In the genomic region with DNA sequence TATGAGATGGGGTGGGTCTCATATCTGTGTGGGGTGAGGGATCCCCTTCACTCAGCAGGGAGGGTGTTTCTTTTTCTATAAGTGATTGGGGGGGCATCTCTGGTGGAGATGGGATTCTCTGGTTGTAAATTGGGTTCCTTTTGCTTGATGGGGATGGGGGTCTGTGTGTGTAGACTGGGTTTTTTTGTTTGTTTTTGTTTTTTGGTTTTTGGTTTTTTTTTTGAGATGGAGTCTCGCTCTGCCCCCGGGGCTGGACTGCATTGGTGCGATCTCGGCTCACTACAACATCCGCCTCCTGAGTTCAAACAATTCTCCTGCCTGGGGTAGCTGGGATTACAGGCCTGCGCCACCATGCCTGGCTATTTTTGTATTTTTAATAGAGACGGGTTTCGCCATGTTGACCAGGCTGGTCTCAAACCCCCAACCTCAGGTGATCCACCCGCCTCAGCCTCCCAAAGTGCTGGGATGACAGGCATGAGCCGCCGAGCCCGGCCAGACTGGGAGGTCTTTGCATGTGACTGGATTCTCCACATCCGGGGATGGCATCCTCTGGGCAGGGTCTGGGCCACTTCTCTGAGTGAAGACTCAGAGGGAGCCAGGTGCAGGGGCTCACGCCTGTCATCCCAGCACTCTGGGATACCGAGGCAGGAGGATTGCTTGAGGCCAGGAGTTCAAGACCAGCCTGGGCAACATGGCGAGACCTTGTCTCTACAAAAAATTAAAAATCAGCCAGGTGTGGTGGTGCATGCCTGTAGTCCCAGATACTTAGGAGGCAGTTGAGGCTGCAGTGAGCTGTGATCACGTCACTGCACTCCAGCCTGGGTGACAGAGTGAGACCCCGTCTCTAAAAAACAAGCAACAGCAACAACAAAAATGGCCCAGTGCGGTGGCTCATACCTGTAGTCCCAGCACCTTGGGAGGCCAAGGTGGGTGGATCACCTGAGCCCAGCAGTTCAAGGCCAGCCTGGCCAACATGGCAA, we compare ENCODE assay signal across 15 cellular contexts. TPM values are rescaled to one million over a fixed set of nuclear protein-coding genes. Genes with fewer than 3 reads are reported as not detected.
DNase-seq lines count a peak whose midpoint lies in the region; ATAC-seq, FAIRE-seq and TF ChIP-seq lines count a peak whose summit lies in the region.
"Had no signal": no experiment of that assay in that cellular context is flagged by ENCODE, and none has a peak within 500 bp of the region (broad histone marks: within the 10 kb centered on the region; RNA-seq: fewer than 3 reads in every experiment).

No MANE protein-coding gene starts in this region.

- no peak for TF ChIP-seq POLR2A in GM12878 (IDR thresholded peaks at IDR 0.05; ENCODE audit: low read depth, low read length)

- RAD21 ChIA-PET in GM12878 (lab: Charles Lee; ENCODE audit: unreplicated experiment) = interaction anchor here (1.0 to 1.5 kb wide), 2 partner anchors 27 to 29 kb away, joined by 3 read pairs; no protein-coding TSS in a partner anchor

- 88% methylated on average over 19 of the region's 19 CpGs for WGBS in HUES64
- WGBS in GM12878 (ENCODE audit: insufficient coverage, insufficient replicate concordance, low lambda C conversion rate, missing lambda C conversion rate) = 36% methylated on average over 19 of the region's 19 CpGs

- TF ChIP-seq EP300 in GM12878 (IDR thresholded peaks at IDR 0.05; ENCODE audit: borderline replicate concordance in 1 of 2, control insufficient read depth in 1 of 2, low read depth in 2 of 2, low read length in 2 of 2) = no peak

- in situ Hi-C loops in GM12878 (cut with MboI) = no loop called here

- H3K4me2 ChIP-seq in GM12878 (ENCODE audit: control insufficient read depth, insufficient read depth) = peak overlapping the region; percentile 33; the same call in 1 of the 2 replicates

- H3K79me2 ChIP-seq in GM12878 (ENCODE audit: control insufficient read depth, insufficient read depth, low read length) = no peaks in the 10 kb centered on the region

- H3K4me1 Mint-ChIP-seq in CD8-positive, alpha-beta T cell (ENCODE audit: low read depth) = peaks cover 15% of the 10 kb centered on the region
- H3K4me1 Mint-ChIP-seq in natural killer cell = peaks cover 9 to 22% of the 10 kb centered on the region in 2 donors

- no peak for FAIRE-seq in GM12878 (lab: Jason Lieb, UNC)
- FAIRE-seq: islet of Langerhans had no signal

- H3K9me3 ChIP-seq in CD8-positive, alpha-beta T cell (ENCODE audit: low read length) = no peaks in the 10 kb centered on the region
- no peaks in the 10 kb centered on the region for H3K9me3 ChIP-seq in HUES64 (ENCODE audit: insufficient read depth, low read depth, low read length)
- H3K9me3 ChIP-seq in GM12878 (replicated peaks; ENCODE audit: control insufficient read depth, insufficient read depth, low read length) = no peaks in the 10 kb centered on the region
- H3K9me3 ChIP-seq: mucosa of descending colon had no signal

- intact Hi-C loops in CD8-positive, alpha-beta T cell (cut with DNase I, micrococcal nuclease) = loop anchor here in 1 of 2 experiments (2.0 kb wide), 1 partner anchor 77 kb away; a partner anchor contains a TSS
- intact Hi-C loops in GM12878 (cut with micrococcal nuclease; ENCODE audit: unreplicated experiment) (loop anchor here (2.0 to 5.0 kb wide), 2 partner anchors 15 to 86 kb away; a partner anchor contains a TSS), natural killer cell (cut with micrococcal nuclease) (no loop called here)

- no peak overlapping the region for H3K4me3 ChIP-seq in CD8-positive, alpha-beta T cell (ENCODE audit: low read depth, low read length)
- H3K4me3 ChIP-seq in HUES64 (ENCODE audit: low read length) (peak overlapping the region; percentile 69), GM12878 (0 out of 2 replicates have a peak overlapping the region, but pooled peaks have one; percentile 71)
- H3K4me3 ChIP-seq: mucosa of descending colon had no signal

- TF ChIP-seq CTCF in CD8-positive, alpha-beta T cell (IDR thresholded peaks at IDR 0.05) = no peak
- TF ChIP-seq CTCF in GM12878 (IDR thresholded peaks at IDR 0.05 in 2 of 3, conservative IDR thresholded peaks at IDR 0.05 in 1 of 3; ENCODE audit: control insufficient read depth in 2 of 3, extremely low read depth in 1 of 3, insufficient read depth in 1 of 3, low read depth in 3 of 3, low read length in 3 of 3) = no peak
- no peak for TF ChIP-seq CTCF in natural killer cell (IDR thresholded peaks at IDR 0.05)

- ATAC-seq in CD8-positive, alpha-beta T cell = no peak
- ATAC-seq in GM12878 (no peak), natural killer cell (no peak), esophagus mucosa (no peak), GM21367 (IDR thresholded peaks at IDR 0.05; ENCODE audit: unreplicated experiment) (no peak)
- ATAC-seq: activated CD4-positive, alpha-beta T cell treated with anti-CD3 and anti-CD28 coated beads for 36 hours; mucosa of descending colon had no signal

- CTCF ChIA-PET in CD8-positive, alpha-beta T cell (lab: Charles Lee) = interaction anchor here (0.7 kb wide), 1 partner anchor 76 kb away, joined by 3 read pairs; no protein-coding TSS in a partner anchor
- CTCF ChIA-PET in GM12878 (lab: Yijun Ruan, JAX) = interaction anchor here (1.5 kb wide), 1 partner anchor 68 kb away, joined by 5 read pairs; a partner anchor contains a TSS

- H3K27me3 ChIP-seq in CD8-positive, alpha-beta T cell (ENCODE audit: insufficient read depth, low read length) = peaks cover 4% of the 10 kb centered on the region
- H3K27me3 ChIP-seq in HUES64 (ENCODE audit: insufficient read depth, low read length) (no peaks in the 10 kb centered on the region), GM12878 (replicated peaks in 1 of 2; ENCODE audit: control insufficient read depth in 2 of 2, insufficient read depth in 2 of 2, low read length in 1 of 2) (peaks cover 0 to 4% of the 10 kb centered on the region in 2 experiments; a peak in 1 of 4 replicates)

- peaks cover 9% of the 10 kb centered on the region for H3K4me1 ChIP-seq in CD8-positive, alpha-beta T cell (ENCODE audit: insufficient read depth, low read length)
- H3K4me1 ChIP-seq in HUES64 (ENCODE audit: insufficient read depth, low read length) (peaks cover 12% of the 10 kb centered on the region), GM12878 (ENCODE audit: control insufficient read depth, insufficient read depth, low read length) (peaks cover 45% of the 10 kb centered on the region)

- BruUV-seq in GM12878 (replicated peaks; lab: Mats Ljungman, UMichigan) = no TSS peak

- H3K9ac ChIP-seq in HUES64 (ENCODE audit: low read depth, low read length) (0 out of 2 replicates have a peak overlapping the region, but pooled peaks have one; percentile 68), GM12878 (ENCODE audit: control insufficient read depth, insufficient read depth, low read length) (no peak overlapping the region)

- no peaks in the 10 kb centered on the region for H3K36me3 Mint-ChIP-seq in CD8-positive, alpha-beta T cell
- H3K36me3 Mint-ChIP-seq in natural killer cell = no peaks in the 10 kb centered on the region

- TF ChIP-seq RAD21 in GM12878 (IDR thresholded peaks at IDR 0.05; ENCODE audit: insufficient read depth, low read depth, low read length) = no peak

- no peak overlapping the region for H3K27ac ChIP-seq in CD8-positive, alpha-beta T cell (ENCODE audit: low read depth, low read length)
- H3K27ac ChIP-seq in HUES64 (ENCODE audit: low read depth, low read length) = no peak overlapping the region; the same call in 1 of the 2 replicates
- no peak overlapping the region for H3K27ac ChIP-seq in GM12878 (ENCODE audit: control insufficient read depth, insufficient read depth)
- H3K27ac ChIP-seq: coronary artery had no signal

- H3K36me3 ChIP-seq in CD8-positive, alpha-beta T cell (ENCODE audit: insufficient read depth, low read length) = no peaks in the 10 kb centered on the region
- H3K36me3 ChIP-seq in HUES64 (ENCODE audit: insufficient read depth, low read length) (no peaks in the 10 kb centered on the region), GM12878 (ENCODE audit: control insufficient read depth in 2 of 2, insufficient read depth in 2 of 2, low read length in 1 of 2) (no peaks in the 10 kb centered on the region)

- peak overlapping the region; percentile 74 for H3K4me3 Mint-ChIP-seq in CD8-positive, alpha-beta T cell
- H3K4me3 Mint-ChIP-seq in natural killer cell = peak overlapping the region; percentile 75

- H3K9me3 Mint-ChIP-seq in CD8-positive, alpha-beta T cell = no peaks in the 10 kb centered on the region
- no peaks in the 10 kb centered on the region for H3K9me3 Mint-ChIP-seq in natural killer cell

- POLR2A ChIA-PET in CD8-positive, alpha-beta T cell (lab: Charles Lee) = no interaction called here
- POLR2A ChIA-PET in GM12878 (lab: Charles Lee) = interaction anchor here (0.5 to 1.6 kb wide), 6 partner anchors 13 to 76 kb away, joined by 3 to 5 read pairs (median 3); no protein-coding TSS in a partner anchor

- no peaks in the 10 kb centered on the region for H4K20me1 ChIP-seq in GM12878 (ENCODE audit: control insufficient read depth, insufficient read depth)

- H3K27me3 Mint-ChIP-seq in CD8-positive, alpha-beta T cell (ENCODE audit: low read depth) = peaks cover 27% of the 10 kb centered on the region
- H3K27me3 Mint-ChIP-seq in natural killer cell (ENCODE audit: low read depth in 2 of 2) = peaks cover 13 to 20% of the 10 kb centered on the region in 2 donors

- no peak overlapping the region for H2AFZ ChIP-seq in GM12878 (ENCODE audit: control insufficient read depth, low read depth, low read length)

- no peak overlapping the region for H3K27ac Mint-ChIP-seq in CD8-positive, alpha-beta T cell
- H3K27ac Mint-ChIP-seq in natural killer cell = peak overlapping the region; percentile 10 to 92
- H3K27ac Mint-ChIP-seq: activated CD4-positive, alpha-beta T cell treated with anti-CD3 and anti-CD28 coated beads for 36 hours had no signal

- DNase-seq in CD8-positive, alpha-beta T cell = no peak
- DNase-seq in GM12878 (ENCODE audit: low read depth, low spot score) = no peak
- no peak for DNase-seq in natural killer cell
- DNase-seq in nucleus accumbens (lab: John Stamatoyannopoulos, UW) = no peak
- DNase-seq in NCI-H2081 treated with DMSO at 0.1 percent for 48 hours (lab: John Stamatoyannopoulos, UW) = no peak
- DNase-seq: activated CD4-positive, alpha-beta T cell treated with anti-CD3 and anti-CD28 coated beads for 36 hours; NCI-H2171 treated with DMSO at 0.1 percent for 48 hours had no signal

- SMC1A ChIA-PET in GM12878 (lab: Charles Lee; ENCODE audit: uncharacterized antibody, unreplicated experiment) = interaction anchor here (0.7 kb wide), 1 partner anchor 29 kb away, joined by 3 read pairs; no protein-coding TSS in a partner anchor

RNA-seq across cellular contexts. Expression of a gene that starts 0.8 kb away (rescaled TPM):
- total RNA-seq in CD8-positive, alpha-beta T cell = under 1 TPM; 0.08 to 0.39 TPM
- polyA plus RNA-seq in HUES64 (2013, experiment 1 of 2) = 0.75 TPM
- 0.95 TPM for polyA plus RNA-seq in HUES64 (2013, experiment 2 of 2)
- 0.42 and 0.54 TPM in 2 replicates for total RNA-seq in GM12878 (2013; cell fraction: nucleolus; rRNA removed)
- 0.49 and 0.51 TPM in 2 replicates for total RNA-seq in GM12878 (2014; rRNA removed)
- 0.37 and 0.67 TPM in 2 replicates for total RNA-seq in GM12878 (2014; rRNA removed; fragmentation: Illumina TruSeq; extraction: Trizol)
- 0.90 and 1.4 TPM in 2 replicates for total RNA-seq in GM12878 (2021)
- polyA plus RNA-seq in GM12878 (2011; ENCODE audit: low read depth) = 0.70 TPM
- polyA plus RNA-seq in GM12878 (2011; rRNA removed) = 0.06 and 0.15 TPM in 2 replicates
- 0.21 and 0.33 TPM in 2 replicates for polyA plus RNA-seq in GM12878 (2011; cell fraction: cytosol; rRNA removed)
- 0.56 and 0.58 TPM in 2 replicates for polyA plus RNA-seq in GM12878 (2011; cell fraction: nucleus; rRNA removed)
- polyA plus RNA-seq in GM12878 (2012) = 1.8 and 2.0 TPM in 2 replicates
- 0.56 and 0.73 TPM in 2 replicates for polyA plus RNA-seq in GM12878 (2014; fragmentation: Illumina TruSeq; extraction: Trizol)
- polyA plus RNA-seq in GM12878 (2014; fragmentation: Nextera tagmentation; extraction: Ambion mirVana) = under 1 TPM; 0.09 to 0.10 TPM
- polyA plus RNA-seq in GM12878 (2014; rRNA removed) = 0.65 and 0.72 TPM in 2 replicates
- 1 to 10 TPM; 1.9 to 2.6 TPM for polyA plus RNA-seq in GM12878 (2016; fragmentation: Nextera tagmentation; extraction: Ambion mirVana)
- 0.10 and 0.15 TPM in 2 replicates for polyA minus RNA-seq in GM12878 (2011; rRNA and poly(A)+ RNA removed)
- polyA minus RNA-seq in GM12878 (2011; cell fraction: cytosol; rRNA and poly(A)+ RNA removed) = not detected in 2 replicates
- 0.12 TPM in 1 of 2 replicates, not detected in the other for polyA minus RNA-seq in GM12878 (2011; cell fraction: nucleus; rRNA and poly(A)+ RNA removed)
- total RNA-seq in natural killer cell = under 1 TPM in 2 of 3 donors, not detected in 1; 0.09 to 0.15 TPM
- total RNA-seq in esophagus mucosa = 0.08 TPM
- total RNA-seq: M059J, subcutaneous adipose tissue had no signal

RNA-seq across cellular contexts. Expression of a gene that starts 14.8 kb away (rescaled TPM):
- total RNA-seq in CD8-positive, alpha-beta T cell = 1 to 10 TPM in 1 of 2 experiments, under 1 TPM in 1; 0.81 to 1.2 TPM
- 16.8 TPM for polyA plus RNA-seq in HUES64 (2013, experiment 1 of 2)
- polyA plus RNA-seq in HUES64 (2013, experiment 2 of 2) = 7.9 TPM
- 116 and 119 TPM in 2 replicates for total RNA-seq in GM12878 (2013; cell fraction: nucleolus; rRNA removed)
- total RNA-seq in GM12878 (2014; rRNA removed) (106 and 123 TPM in 2 replicates), GM12878 (2014; rRNA removed; fragmentation: Illumina TruSeq; extraction: Trizol) (28.3 and 30.4 TPM in 2 replicates), GM12878 (2021) (85.0 and 90.7 TPM in 2 replicates), natural killer cell (1 to 10 TPM in 1 of 3 donors, under 1 TPM in 2; 0.77 to 2.8 (median 0.78) TPM), esophagus mucosa (0.44 TPM)
- polyA plus RNA-seq in GM12878 (2011; ENCODE audit: low read depth) = 21.0 TPM
- polyA plus RNA-seq in GM12878 (2011; rRNA removed) (22.6 and 58.4 TPM in 2 replicates), GM12878 (2014; fragmentation: Illumina TruSeq; extraction: Trizol) (22.0 and 34.8 TPM in 2 replicates), GM12878 (2014; fragmentation: Nextera tagmentation; extraction: Ambion mirVana) (10 to 100 TPM in 1 of 2 experiments, 1 to 10 TPM in 1; 3.5 to 14.0 TPM), GM12878 (2014; rRNA removed) (89.3 and 90.4 TPM in 2 replicates), GM12878 (2016; fragmentation: Nextera tagmentation; extraction: Ambion mirVana) (10 to 100 TPM; 53.6 to 60.2 TPM)
- polyA plus RNA-seq in GM12878 (2011; cell fraction: cytosol; rRNA removed) = 61.5 and 78.6 TPM in 2 replicates
- polyA plus RNA-seq in GM12878 (2011; cell fraction: nucleus; rRNA removed) = 96.6 and 113 TPM in 2 replicates
- 79.6 and 82.0 TPM in 2 replicates for polyA plus RNA-seq in GM12878 (2012)
- polyA minus RNA-seq in GM12878 (2011; rRNA and poly(A)+ RNA removed) = 18.7 and 54.2 TPM in 2 replicates
- polyA minus RNA-seq in GM12878 (2011; cell fraction: cytosol; rRNA and poly(A)+ RNA removed) = 27.6 and 31.1 TPM in 2 replicates
- 22.6 and 47.1 TPM in 2 replicates for polyA minus RNA-seq in GM12878 (2011; cell fraction: nucleus; rRNA and poly(A)+ RNA removed)
- total RNA-seq: M059J, subcutaneous adipose tissue had no signal

RNA-seq across cellular contexts. Expression of a gene that starts 42.8 kb away (rescaled TPM):
- total RNA-seq in CD8-positive, alpha-beta T cell = 100 to 1,000 TPM in 1 of 2 experiments, 10 to 100 TPM in 1; 96.7 to 104 TPM
- 71.8 TPM for polyA plus RNA-seq in HUES64 (2013, experiment 1 of 2)
- 73.5 TPM for polyA plus RNA-seq in HUES64 (2013, experiment 2 of 2)
- total RNA-seq in GM12878 (2013; cell fraction: nucleolus; rRNA removed) = 42.5 and 52.8 TPM in 2 replicates
- total RNA-seq in GM12878 (2014; rRNA removed) (62.4 and 66.3 TPM in 2 replicates), GM12878 (2014; rRNA removed; fragmentation: Illumina TruSeq; extraction: Trizol) (24.2 and 26.3 TPM in 2 replicates), GM12878 (2021) (76.2 and 77.3 TPM in 2 replicates), natural killer cell (10 to 100 TPM; 79.5 to 85.1 (median 80.1) TPM), esophagus mucosa (53.8 TPM)
- 14.2 TPM for polyA plus RNA-seq in GM12878 (2011; ENCODE audit: low read depth)
- polyA plus RNA-seq in GM12878 (2011; rRNA removed) (13.8 and 22.4 TPM in 2 replicates), GM12878 (2014; fragmentation: Illumina TruSeq; extraction: Trizol) (3.5 and 18.2 TPM in 2 replicates), GM12878 (2014; fragmentation: Nextera tagmentation; extraction: Ambion mirVana) (1 to 10 TPM; 2.5 to 5.5 TPM), GM12878 (2014; rRNA removed) (61.0 and 69.1 TPM in 2 replicates), GM12878 (2016; fragmentation: Nextera tagmentation; extraction: Ambion mirVana) (1 to 10 TPM; 6.8 to 8.9 TPM)
- 35.6 and 58.6 TPM in 2 replicates for polyA plus RNA-seq in GM12878 (2011; cell fraction: cytosol; rRNA removed)
- 37.5 and 53.5 TPM in 2 replicates for polyA plus RNA-seq in GM12878 (2011; cell fraction: nucleus; rRNA removed)
- 37.3 and 50.5 TPM in 2 replicates for polyA plus RNA-seq in GM12878 (2012)
- 7.5 and 15.2 TPM in 2 replicates for polyA minus RNA-seq in GM12878 (2011; rRNA and poly(A)+ RNA removed)
- 14.3 and 14.5 TPM in 2 replicates for polyA minus RNA-seq in GM12878 (2011; cell fraction: cytosol; rRNA and poly(A)+ RNA removed)
- 6.5 and 20.3 TPM in 2 replicates for polyA minus RNA-seq in GM12878 (2011; cell fraction: nucleus; rRNA and poly(A)+ RNA removed)

RNA-seq across cellular contexts. Expression of a gene that starts 43.2 kb away (rescaled TPM):
- total RNA-seq in CD8-positive, alpha-beta T cell = under 1 TPM in 1 of 2 experiments, not detected in 1; 0.33 TPM
- 2.8 TPM for polyA plus RNA-seq in HUES64 (2013, experiment 1 of 2)
- 2.5 TPM for polyA plus RNA-seq in HUES64 (2013, experiment 2 of 2)
- total RNA-seq in GM12878 (2013; cell fraction: nucleolus; rRNA removed) = not detected in 2 replicates
- 0.22 TPM in 1 of 2 replicates, not detected in the other for total RNA-seq in GM12878 (2014; rRNA removed)
- not detected in 2 replicates for total RNA-seq in GM12878 (2014; rRNA removed; fragmentation: Illumina TruSeq; extraction: Trizol)
- total RNA-seq in GM12878 (2021) = 0.37 TPM in 1 of 2 replicates, not detected in the other
- not detected for polyA plus RNA-seq in GM12878 (2011; ENCODE audit: low read depth)
- polyA plus RNA-seq in GM12878 (2011; rRNA removed) = 0.22 TPM in 1 of 2 replicates, not detected in the other
- 0.23 and 0.36 TPM in 2 replicates for polyA plus RNA-seq in GM12878 (2011; cell fraction: cytosol; rRNA removed)
- polyA plus RNA-seq in GM12878 (2011; cell fraction: nucleus; rRNA removed) = 0.19 and 0.42 TPM in 2 replicates
- polyA plus RNA-seq in GM12878 (2012) = 0.27 and 0.57 TPM in 2 replicates
- polyA plus RNA-seq in GM12878 (2014; fragmentation: Illumina TruSeq; extraction: Trizol) = not detected in 2 replicates
- under 1 TPM in 1 of 2 experiments, not detected in 1; 0.18 TPM for polyA plus RNA-seq in GM12878 (2014; fragmentation: Nextera tagmentation; extraction: Ambion mirVana)
- polyA plus RNA-seq in GM12878 (2014; rRNA removed) = 0.53 TPM in 1 of 2 replicates, not detected in the other
- polyA plus RNA-seq in GM12878 (2016; fragmentation: Nextera tagmentation; extraction: Ambion mirVana) = 1 to 10 TPM in 1 of 2 experiments, under 1 TPM in 1; 0.25 to 1.2 TPM
- not detected in 2 replicates for polyA minus RNA-seq in GM12878 (2011; rRNA and poly(A)+ RNA removed)
- polyA minus RNA-seq in GM12878 (2011; cell fraction: cytosol; rRNA and poly(A)+ RNA removed) = not detected in 2 replicates
- polyA minus RNA-seq in GM12878 (2011; cell fraction: nucleus; rRNA and poly(A)+ RNA removed) = 0.24 TPM in 1 of 2 replicates, not detected in the other
- under 1 TPM in 1 of 3 donors, not detected in 2; 0.59 TPM for total RNA-seq in natural killer cell
- total RNA-seq in esophagus mucosa = 1.1 TPM
- total RNA-seq: subcutaneous adipose tissue had no signal

RNA-seq across cellular contexts. Expression of a gene that starts 49.3 kb away (rescaled TPM):
- total RNA-seq in CD8-positive, alpha-beta T cell = 10 to 100 TPM; 19.4 to 21.8 TPM
- polyA plus RNA-seq in HUES64 (2013, experiment 1 of 2) = 71.8 TPM
- polyA plus RNA-seq in HUES64 (2013, experiment 2 of 2) = 72.6 TPM
- total RNA-seq in GM12878 (2013; cell fraction: nucleolus; rRNA removed) = 45.1 and 55.2 TPM in 2 replicates
- total RNA-seq in GM12878 (2014; rRNA removed) = 121 and 141 TPM in 2 replicates
- total RNA-seq in GM12878 (2014; rRNA removed; fragmentation: Illumina TruSeq; extraction: Trizol) = 28.6 and 31.8 TPM in 2 replicates
- 146 and 165 TPM in 2 replicates for total RNA-seq in GM12878 (2021)
- polyA plus RNA-seq in GM12878 (2011; ENCODE audit: low read depth) = 15.5 TPM
- polyA plus RNA-seq in GM12878 (2011; rRNA removed) = 10.4 and 25.7 TPM in 2 replicates
- polyA plus RNA-seq in GM12878 (2011; cell fraction: cytosol; rRNA removed) = 47.4 and 83.0 TPM in 2 replicates
- polyA plus RNA-seq in GM12878 (2011; cell fraction: nucleus; rRNA removed) = 231 and 322 TPM in 2 replicates
- polyA plus RNA-seq in GM12878 (2012) = 51.0 and 61.8 TPM in 2 replicates
- 1.9 and 18.1 TPM in 2 replicates for polyA plus RNA-seq in GM12878 (2014; fragmentation: Illumina TruSeq; extraction: Trizol)
- 1 to 10 TPM in 1 of 2 experiments, under 1 TPM in 1; 0.76 to 6.5 TPM for polyA plus RNA-seq in GM12878 (2014; fragmentation: Nextera tagmentation; extraction: Ambion mirVana)
- polyA plus RNA-seq in GM12878 (2014; rRNA removed) = 95.1 and 110 TPM in 2 replicates
- polyA plus RNA-seq in GM12878 (2016; fragmentation: Nextera tagmentation; extraction: Ambion mirVana) = 100 to 1,000 TPM; 111 to 118 TPM
- 34.5 and 105 TPM in 2 replicates for polyA minus RNA-seq in GM12878 (2011; rRNA and poly(A)+ RNA removed)
- 65.4 and 72.3 TPM in 2 replicates for polyA minus RNA-seq in GM12878 (2011; cell fraction: cytosol; rRNA and poly(A)+ RNA removed)
- 50.1 and 97.2 TPM in 2 replicates for polyA minus RNA-seq in GM12878 (2011; cell fraction: nucleus; rRNA and poly(A)+ RNA removed)
- total RNA-seq in natural killer cell = 10 to 100 TPM; 26.1 to 32.0 (median 30.2) TPM
- 24.3 TPM for total RNA-seq in esophagus mucosa

Comparison
In these comparisons a context has a peak if more than half of its experiments do, and no peak if none do; other contexts are left out.
1. RNA of a gene that starts 14.8 kb away (total RNA-seq): 28.3 to 123 TPM in GM12878; 0.81 to 1.2 TPM in CD8-positive, alpha-beta T cell, 0.77 to 2.8 TPM in natural killer cell and 0.44 TPM in esophagus mucosa (single experiment); every median in the first group is over 4 times any median in the second.